ENCODE assay signal across 19 cellular contexts in the genomic region with DNA sequence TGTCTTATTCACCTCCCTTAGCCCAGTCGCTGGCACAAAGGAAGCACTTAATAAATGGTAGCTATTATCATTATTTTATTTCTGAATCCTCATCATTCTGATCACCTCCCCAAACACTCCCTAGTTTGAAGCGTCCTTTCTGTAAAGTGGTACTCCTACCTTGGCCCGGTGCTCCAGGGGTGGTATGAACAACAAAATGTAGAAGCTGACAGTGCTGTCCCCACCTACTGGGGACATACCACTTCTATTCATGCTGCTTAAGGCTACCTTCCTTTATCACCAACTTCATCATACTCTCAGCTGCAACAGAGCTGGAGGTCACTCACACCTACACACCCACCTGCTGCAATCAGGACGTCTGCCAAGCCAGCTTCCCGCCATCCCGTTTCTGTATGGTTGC. TPM values are rescaled to one million over a fixed set of nuclear protein-coding genes. Genes with fewer than 3 reads are reported as not detected.
DNase-seq lines count a peak whose midpoint lies in the region; ATAC-seq and TF ChIP-seq lines count a peak whose summit lies in the region.
"Had no signal": no experiment of that assay in that cellular context is flagged by ENCODE, and none has a peak within 500 bp of the region (broad histone marks: within the 10 kb centered on the region; RNA-seq: fewer than 3 reads in every experiment).

No MANE protein-coding gene starts in this region.

- no peak overlapping the region for H3K27ac Mint-ChIP-seq in type B pancreatic cell
- H3K27ac Mint-ChIP-seq: CD14-positive monocyte; CD4-positive, alpha-beta memory T cell; H9; IgD-negative memory B cell had no signal

- H3K4me1 Mint-ChIP-seq in type B pancreatic cell (ENCODE audit: unreplicated experiment), result no peaks in the 10 kb centered on the region
- H3K4me1 Mint-ChIP-seq: IgD-negative memory B cell had no signal

- peak; percentile 13 for DNase-seq in activated CD8-positive, alpha-beta memory T cell treated with anti-CD3 and anti-CD28 coated beads for 24 hours
- DNase-seq in activated CD8-positive, alpha-beta memory T cell treated with anti-CD3 and anti-CD28 coated beads, Interleukin-2, amount 50 U/mL, for 4 hours, result no peak
- DNase-seq in islet precursor cell, result peak; percentile 1
- DNase-seq in type B pancreatic cell (ENCODE audit: extremely low spot score, unreplicated experiment), result peak; percentile 20
- DNase-seq in suprapubic skin (ENCODE audit: low spot score in 2 of 2), result no peak
- no peak for DNase-seq in DMS53 treated with DMSO at 0.1 percent for 48 hours (lab: John Stamatoyannopoulos, UW; ENCODE audit: unreplicated experiment)
- DNase-seq: 8988T; CD4-positive, alpha-beta memory T cell; DMS153; DMS79 treated with DMSO at 0.1 percent for 48 hours; GF-D8; GOT3; H9; KBM-7 had no signal

- no peak for TF ChIP-seq POLR2A in suprapubic skin (IDR thresholded peaks at IDR 0.05)

- H3K27ac ChIP-seq in suprapubic skin, result no peak overlapping the region
- H3K27ac ChIP-seq: BLaER1 had no signal

- H3K4me3 ChIP-seq in suprapubic skin, result no peak overlapping the region
- H3K4me3 ChIP-seq: BLaER1 had no signal

- WGBS in suprapubic skin, result 69% methylated on average over 6 of the region's 6 CpGs

- peaks cover 4% of the 10 kb centered on the region for H3K27me3 Mint-ChIP-seq in type B pancreatic cell
- H3K27me3 Mint-ChIP-seq: CD4-positive, alpha-beta memory T cell had no signal

- H3K4me3 Mint-ChIP-seq in type B pancreatic cell, result no peak overlapping the region
- H3K4me3 Mint-ChIP-seq: CD14-positive monocyte; CD4-positive, alpha-beta memory T cell; IgD-negative memory B cell had no signal

- no peaks in the 10 kb centered on the region for H3K36me3 ChIP-seq in suprapubic skin
- H3K36me3 ChIP-seq: BLaER1 had no signal

- H3K36me3 Mint-ChIP-seq in type B pancreatic cell, result no peaks in the 10 kb centered on the region
- H3K36me3 Mint-ChIP-seq: CD14-positive monocyte; CD4-positive, alpha-beta memory T cell; IgD-negative memory B cell had no signal

- no peaks in the 10 kb centered on the region for H3K9me3 Mint-ChIP-seq in type B pancreatic cell
- H3K9me3 Mint-ChIP-seq: CD4-positive, alpha-beta memory T cell; IgD-negative memory B cell had no signal

- TF ChIP-seq EP300 in suprapubic skin (IDR thresholded peaks at IDR 0.05), result no peak

- H3K4me1 ChIP-seq in suprapubic skin, result no peaks in the 10 kb centered on the region

- no peaks in the 10 kb centered on the region for H3K27me3 ChIP-seq in suprapubic skin

- no peak for TF ChIP-seq CTCF in type B pancreatic cell (conservative IDR thresholded peaks at IDR 0.05)
- TF ChIP-seq CTCF in suprapubic skin (IDR thresholded peaks at IDR 0.05), result no peak

- no peaks in the 10 kb centered on the region for H3K9me3 ChIP-seq in suprapubic skin
- H3K9me3 ChIP-seq: BLaER1 had no signal

- ATAC-seq in HG03196 (IDR thresholded peaks at IDR 0.05; ENCODE audit: unreplicated experiment), result no peak

RNA-seq across cellular contexts. Expression of a gene that starts 40.8 kb away (rescaled TPM):
- total RNA-seq in type B pancreatic cell (ENCODE audit: low replicate concordance), result 1.0 and 1.2 TPM in 2 replicates
- total RNA-seq in suprapubic skin, result under 1 TPM; 0.13 to 0.38 (median 0.29) TPM
- total RNA-seq: CD4-positive, alpha-beta memory T cell had no signal

RNA-seq across cellular contexts. Expression of a gene that starts 43.2 kb away (rescaled TPM):
- 1.2 and 6.8 TPM in 2 replicates for total RNA-seq in type B pancreatic cell (ENCODE audit: low replicate concordance)
- 1 to 10 TPM in 3 of 4 donors, under 1 TPM in 1; 0.83 to 6.1 (median 2.4) TPM for total RNA-seq in suprapubic skin
- total RNA-seq: A673 had no signal

Comparison
In these comparisons a context has a peak if more than half of its experiments do, and no peak if none do; other contexts are left out.
1. DNase-seq: peak in activated CD8-positive, alpha-beta memory T cell treated with anti-CD3 and anti-CD28 coated beads for 24 hours (single experiment), islet precursor cell (single experiment) and type B pancreatic cell (single experiment); none in activated CD8-positive, alpha-beta memory T cell treated with anti-CD3 and anti-CD28 coated beads, Interleukin-2, amount 50 U/mL, for 4 hours (single experiment), suprapubic skin (0 of 2) and DMS53 treated with DMSO at 0.1 percent for 48 hours (single experiment).